ENCODE assay signal across 1 cellular context in genomic region chr18:3546106-3546505, GRCh38.
TF ChIP-seq lines count a peak whose summit lies in the region.

No MANE protein-coding gene starts in this region.

TF ChIP-seq in H1, 55 proteins besides CTCF, POLR2A, EP300 and RAD21:
- TF ChIP-seq CHD1 (IDR thresholded peaks at IDR 0.05; ENCODE audit: low read depth, low read length) (no peak), SP2 (IDR thresholded peaks at IDR 0.05; ENCODE audit: low read length) (no peak), FOSL1 (IDR thresholded peaks at IDR 0.05; ENCODE audit: insufficient read depth, low read depth, low read length) (no peak), YY1 (IDR thresholded peaks at IDR 0.05; ENCODE audit: low read depth, low read length) (no peak), CHD2 (IDR thresholded peaks at IDR 0.05; ENCODE audit: low read length) (no peak), JUND (IDR thresholded peaks at IDR 0.05; ENCODE audit: low read length) (no peak), ATF3 (IDR thresholded peaks at IDR 0.05; ENCODE audit: insufficient read depth, low read depth, low read length) (no peak)
